Comparison of ENCODE assay signal across 1 cellular context in genomic region chr11:17012712-17013547, GRCh38.
TF ChIP-seq lines count a peak whose summit lies in the region.

No MANE protein-coding gene starts in this region.

TF ChIP-seq in HepG2, 621 proteins besides CTCF, POLR2A, EP300 and RAD21 (continued from another document and continues in another):
- TF ChIP-seq ZBTB14 (CRISPR knock-in tag; IDR thresholded peaks at IDR 0.05): no peak
- no peak for TF ChIP-seq CREB3 (CRISPR knock-in tag; IDR thresholded peaks at IDR 0.05)
- no peak for TF ChIP-seq KIAA2018 (CRISPR knock-in tag; IDR thresholded peaks at IDR 0.05; ENCODE audit: borderline replicate concordance)
- TF ChIP-seq ZNF709 (CRISPR knock-in tag; IDR thresholded peaks at IDR 0.05): 0 out of 2 replicates have a peak, but pooled peaks have one; percentile 7
- no peak for TF ChIP-seq CHD2 (IDR thresholded peaks at IDR 0.05; ENCODE audit: low read depth, low read length)
- peak; percentile 27; the same call in 1 of the 2 replicates for TF ChIP-seq ZNF280D (CRISPR knock-in tag; IDR thresholded peaks at IDR 0.05)
- TF ChIP-seq SOX5 (CRISPR knock-in tag; IDR thresholded peaks at IDR 0.05; ENCODE audit: borderline replicate concordance): peak; percentile 41; the same call in 1 of the 2 replicates
- no peak for TF ChIP-seq ARNTL (CRISPR knock-in tag; IDR thresholded peaks at IDR 0.05)
- TF ChIP-seq ZNF792 (CRISPR knock-in tag; IDR thresholded peaks at IDR 0.05): peak; percentile 79
- peak; percentile 68; the same call in 2 of the 3 replicates for TF ChIP-seq MXI1 (IDR thresholded peaks at IDR 0.05; ENCODE audit: borderline replicate concordance, low read depth, low read length)
- 0 out of 2 replicates have a peak, but pooled peaks have one; percentile 29 for TF ChIP-seq ZNF646 (CRISPR knock-in tag; IDR thresholded peaks at IDR 0.05)
- peak; percentile 98 for TF ChIP-seq RXRA (CRISPR knock-in tag; IDR thresholded peaks at IDR 0.05)
- TF ChIP-seq JDP2 (CRISPR knock-in tag; IDR thresholded peaks at IDR 0.05; ENCODE audit: borderline replicate concordance): no peak
- TF ChIP-seq ZNF790 (CRISPR knock-in tag; IDR thresholded peaks at IDR 0.05; ENCODE audit: borderline replicate concordance): no peak
- no peak for TF ChIP-seq SOX6 (IDR thresholded peaks at IDR 0.05)
- peak; percentile 70 for TF ChIP-seq SOX6 (CRISPR knock-in tag; IDR thresholded peaks at IDR 0.05)
- TF ChIP-seq ZNF597 (CRISPR knock-in tag; IDR thresholded peaks at IDR 0.05): no peak
- TF ChIP-seq NR3C1 (CRISPR knock-in tag; IDR thresholded peaks at IDR 0.05): no peak
- no peak for TF ChIP-seq ZNF619 (CRISPR knock-in tag; IDR thresholded peaks at IDR 0.05)
- TF ChIP-seq KDM1A (CRISPR knock-in tag; IDR thresholded peaks at IDR 0.05): no peak
- peak; percentile 86 for TF ChIP-seq ZNF687 (CRISPR knock-in tag; IDR thresholded peaks at IDR 0.05)
- no peak for TF ChIP-seq THAP7 (CRISPR knock-in tag; IDR thresholded peaks at IDR 0.05)
- no peak for TF ChIP-seq TCF7L2 (IDR thresholded peaks at IDR 0.05; ENCODE audit: low read depth, low read length)
- no peak for TF ChIP-seq ZFP36 (IDR thresholded peaks at IDR 0.05; ENCODE audit: borderline replicate concordance, low read depth, low read length, partially characterized antibody)
- no peak for TF ChIP-seq TAF15 (IDR thresholded peaks at IDR 0.05; ENCODE audit: low read depth, low read length, poor library complexity, severe bottlenecking)
- TF ChIP-seq NCOA1 (CRISPR knock-in tag; IDR thresholded peaks at IDR 0.05): no peak
- TF ChIP-seq ZNF644 (CRISPR knock-in tag; IDR thresholded peaks at IDR 0.05; ENCODE audit: low read depth): 0 out of 2 replicates have a peak, but pooled peaks have one; percentile 7
